In the genomic region with DNA sequence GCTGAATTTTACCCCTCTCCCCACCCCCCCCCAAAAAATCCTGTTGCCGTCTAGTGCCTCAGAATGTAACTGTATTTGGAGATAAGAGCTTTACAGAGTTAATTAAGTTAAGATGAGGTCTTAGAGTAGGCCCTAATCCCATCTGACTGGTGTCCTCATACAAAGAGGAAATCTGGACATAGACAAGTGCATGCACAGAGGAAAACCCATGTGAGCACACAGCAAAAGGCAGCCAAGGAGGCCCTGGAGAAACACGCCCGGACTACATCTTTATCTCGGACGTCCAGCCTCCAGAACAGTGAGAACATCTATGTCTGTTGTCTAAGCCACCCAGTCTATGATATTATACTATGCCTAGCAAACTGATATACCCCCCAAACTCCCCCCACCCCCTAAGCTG, we compare ENCODE assay signal across 8 cellular contexts.
DNase-seq lines count a peak whose midpoint lies in the region; ATAC-seq and TF ChIP-seq lines count a peak whose summit lies in the region.

No MANE protein-coding gene starts in this region.

- peak overlapping the region; percentile 97 for H2BK5ac ChIP-seq in trophoblast cell (ENCODE audit: low read depth, low read length, poor library complexity)

- no peaks in the 10 kb centered on the region for H3K27me3 ChIP-seq in CD8-positive, alpha-beta T cell (ENCODE audit: insufficient read depth, low read length)
- H3K27me3 ChIP-seq in Peyer's patch (no peaks in the 10 kb centered on the region), trophoblast cell (ENCODE audit: insufficient read depth, low read length) (no peaks in the 10 kb centered on the region)

- H3K23ac ChIP-seq in trophoblast cell (ENCODE audit: low read length), result no peak overlapping the region

- no peak for TF ChIP-seq POLR2A in Peyer's patch (IDR thresholded peaks at IDR 0.05)

- H3K4me1 ChIP-seq in CD8-positive, alpha-beta T cell (ENCODE audit: insufficient read depth, low read length), result peaks cover 7% of the 10 kb centered on the region
- H3K4me1 ChIP-seq in Peyer's patch (peaks cover 0 to 19% (median 8%) of the 10 kb centered on the region in 4 donors), trophoblast cell (ENCODE audit: control insufficient read depth in 1 of 2, insufficient read depth in 2 of 2, low read length in 2 of 2) (peaks cover 36 to 45% of the 10 kb centered on the region in 2 experiments)

- no peaks in the 10 kb centered on the region for H3K27me3 Mint-ChIP-seq in CD8-positive, alpha-beta T cell (ENCODE audit: low read depth)

- H3K9me3 Mint-ChIP-seq in CD8-positive, alpha-beta T cell, result no peaks in the 10 kb centered on the region

- WGBS in trophoblast cell (ENCODE audit: extremely low coverage, insufficient coverage, insufficient read length), result no CpG with 5 or more reads among the region's 5 CpGs

- peaks cover 55% of the 10 kb centered on the region for H3K79me1 ChIP-seq in trophoblast cell (ENCODE audit: low read length)

- H3K36me3 Mint-ChIP-seq in CD8-positive, alpha-beta T cell, result no peaks in the 10 kb centered on the region

- H3K9me3 ChIP-seq in CD8-positive, alpha-beta T cell (ENCODE audit: low read length), result no peaks in the 10 kb centered on the region
- H3K9me3 ChIP-seq in Peyer's patch (no peaks in the 10 kb centered on the region), trophoblast cell (ENCODE audit: insufficient read depth, low read depth, low read length) (no peaks in the 10 kb centered on the region)

- no peak overlapping the region for H2AK5ac ChIP-seq in trophoblast cell (ENCODE audit: low read length)

- no peak overlapping the region for H3K9ac ChIP-seq in trophoblast cell (ENCODE audit: low read length)

- no peak for ATAC-seq in CD8-positive, alpha-beta T cell

- peaks cover 22% of the 10 kb centered on the region for H3K4me1 Mint-ChIP-seq in CD8-positive, alpha-beta T cell (ENCODE audit: low read depth)

- TF ChIP-seq CTCF in CD8-positive, alpha-beta T cell (IDR thresholded peaks at IDR 0.05), result no peak
- no peak for TF ChIP-seq CTCF in Peyer's patch (IDR thresholded peaks at IDR 0.05)

- H2AFZ ChIP-seq in trophoblast cell (ENCODE audit: insufficient read depth, low read length, poor library complexity), result no peak overlapping the region

- no peak for DNase-seq in CD8-positive, alpha-beta T cell
- DNase-seq in Peyer's patch, result no peak
- peak; percentile 57 for DNase-seq in foreskin melanocyte
- no peak for DNase-seq in trophoblast cell
- no peak for DNase-seq in glomerular visceral epithelial cell (ENCODE audit: extremely low spot score)
- no peak for DNase-seq in NCI-H1105 (lab: John Stamatoyannopoulos, UW)
- no peak for DNase-seq in NCI-H2171 treated with DMSO at 0.1 percent for 48 hours (lab: John Stamatoyannopoulos, UW)
- DNase-seq in HuH-7 (ENCODE audit: low spot score), result no peak

- peak overlapping the region; percentile 55 for H3K14ac ChIP-seq in trophoblast cell (ENCODE audit: low read length)

- peaks cover 11% of the 10 kb centered on the region for H3K79me2 ChIP-seq in trophoblast cell (ENCODE audit: control insufficient read depth, insufficient read depth, low read length, poor library complexity)

- H4K8ac ChIP-seq in trophoblast cell (ENCODE audit: low read depth, low read length), result peak overlapping the region; percentile 63

- no peak overlapping the region for H3K4me3 ChIP-seq in CD8-positive, alpha-beta T cell (ENCODE audit: low read depth, low read length)
- no peak overlapping the region for H3K4me3 ChIP-seq in Peyer's patch
- no peak overlapping the region for H3K4me3 ChIP-seq in trophoblast cell (ENCODE audit: low read depth, low read length)

- peak overlapping the region; percentile 85 for H3K4me3 Mint-ChIP-seq in CD8-positive, alpha-beta T cell

- peak overlapping the region; percentile 63 for H2BK12ac ChIP-seq in trophoblast cell (ENCODE audit: low read length)

- H3K18ac ChIP-seq in trophoblast cell (ENCODE audit: low read length), result no peak overlapping the region

- CTCF ChIA-PET in CD8-positive, alpha-beta T cell (lab: Charles Lee), result interaction anchor here (0.7 to 9.9 kb wide), 27 partner anchors 9 to 607 kb away, joined by 3 to 301 read pairs (median 8); partner anchors contain the start of gene UBL3

- POLR2A ChIA-PET in CD8-positive, alpha-beta T cell (lab: Charles Lee), result interaction anchor here (0.6 to 4.4 kb wide), 5 partner anchors 32 to 366 kb away, joined by 3 to 36 read pairs (median 4); partner anchors contain the start of gene UBL3

- no peak overlapping the region for H3K27ac ChIP-seq in CD8-positive, alpha-beta T cell (ENCODE audit: low read depth, low read length)
- H3K27ac ChIP-seq in Peyer's patch (peak overlapping the region; percentile 33 to 92 (median 70)), trophoblast cell (ENCODE audit: low read depth, low read length) (peak overlapping the region; percentile 96)

- peak overlapping the region; percentile 71 for H3K4ac ChIP-seq in trophoblast cell (ENCODE audit: low read depth, low read length)

- H4K91ac ChIP-seq in trophoblast cell (ENCODE audit: low read depth, low read length), result peak overlapping the region; percentile 95

- intact Hi-C loops in CD8-positive, alpha-beta T cell (cut with DNase I, micrococcal nuclease), result loop anchor here (1.0 to 10.0 kb wide), 6 partner anchors 175 to 605 kb away; partner anchors contain the start of gene SLC7A1 (in 1 of the 2)

- peak overlapping the region; percentile 70 for H3K4me2 ChIP-seq in trophoblast cell (ENCODE audit: low read length)

- no peak overlapping the region for H4K12ac ChIP-seq in trophoblast cell (ENCODE audit: low read depth, low read length)

- no peaks in the 10 kb centered on the region for H3K36me3 ChIP-seq in CD8-positive, alpha-beta T cell (ENCODE audit: insufficient read depth, low read length)
- H3K36me3 ChIP-seq in Peyer's patch, result no peaks in the 10 kb centered on the region
- no peaks in the 10 kb centered on the region for H3K36me3 ChIP-seq in trophoblast cell (ENCODE audit: control insufficient read depth in 1 of 2, insufficient read depth in 2 of 2, low read length in 2 of 2)

- H3K27ac Mint-ChIP-seq in CD8-positive, alpha-beta T cell, result no peak overlapping the region

- H2BK120ac ChIP-seq in trophoblast cell (ENCODE audit: insufficient read depth, low read length, poor library complexity), result peak overlapping the region; percentile 90
